Comparison of ENCODE assay signal across 30 cellular contexts in the genomic region with DNA sequence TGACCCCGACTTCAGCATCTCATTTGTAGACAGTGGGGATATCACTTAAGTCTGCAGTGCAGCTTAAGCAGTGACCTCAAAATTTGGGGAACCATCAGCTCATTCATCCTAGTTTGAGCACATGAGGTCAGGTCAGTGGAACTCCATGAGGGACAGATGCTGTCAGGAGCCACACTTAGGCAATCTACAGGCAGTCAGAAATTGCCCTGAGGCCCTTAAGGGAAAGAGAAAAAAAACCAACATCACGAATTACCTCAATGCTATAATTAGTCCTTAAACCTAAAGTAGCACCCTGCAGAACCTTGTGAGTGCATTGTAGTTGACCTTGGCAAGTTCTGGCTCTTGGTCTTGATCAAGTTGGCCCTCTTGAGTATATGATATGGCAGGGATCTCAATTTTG. TPM values are rescaled to one million over a fixed set of nuclear protein-coding genes. Genes with fewer than 3 reads are reported as not detected.
DNase-seq lines count a peak whose midpoint lies in the region; ATAC-seq and TF ChIP-seq lines count a peak whose summit lies in the region.
"Had no signal": no experiment of that assay in that cellular context is flagged by ENCODE, and none has a peak within 500 bp of the region (broad histone marks: within the 10 kb centered on the region; RNA-seq: fewer than 3 reads in every experiment).

No MANE protein-coding gene starts in this region.

- H3K4me2 ChIP-seq in MM.1S (ENCODE audit: low read depth, low read length) = peak overlapping the region; percentile 89
- H3K4me2 ChIP-seq: A549 had no signal

- H3K36me3 Mint-ChIP-seq in endodermal cell (ENCODE audit: low read depth) = peaks cover 68% of the 10 kb centered on the region
- peaks cover 46% of the 10 kb centered on the region for H3K36me3 Mint-ChIP-seq in osteocyte (ENCODE audit: unreplicated experiment)
- peaks cover 63% of the 10 kb centered on the region for H3K36me3 Mint-ChIP-seq in activated CD4-positive, alpha-beta T cell treated with anti-CD3 and anti-CD28 coated beads, Interleukin-2, amount 10 ng/mL, durations not matched to agents 24 days and 14 days (ENCODE audit: low read depth)

- H3K79me2 ChIP-seq in MM.1S (ENCODE audit: low read length) = peaks cover 24% of the 10 kb centered on the region

- H3K9ac ChIP-seq in MM.1S (ENCODE audit: low read length) (peak overlapping the region; percentile 58), endodermal cell (ENCODE audit: extremely low read depth, low read length, poor library complexity, severe bottlenecking) (no peak overlapping the region)

- ATAC-seq in heart left ventricle (peak in 3 of 4 donors; percentile 59 to 70 (median 69)), right cardiac atrium (no peak), GM18858 (IDR thresholded peaks at IDR 0.05; ENCODE audit: unreplicated experiment) (no peak)
- ATAC-seq: A549, PC-3 had no signal

- no peak overlapping the region for H2AFZ ChIP-seq in MM.1S (ENCODE audit: low read length)

- no peak overlapping the region for H3K27ac Mint-ChIP-seq in endodermal cell
- no peak overlapping the region for H3K27ac Mint-ChIP-seq in osteocyte (ENCODE audit: unreplicated experiment)
- H3K27ac Mint-ChIP-seq in activated CD4-positive, alpha-beta T cell treated with anti-CD3 and anti-CD28 coated beads, Interleukin-2, amount 10 ng/mL, durations not matched to agents 24 days and 14 days = no peak overlapping the region
- H3K27ac Mint-ChIP-seq: CD8-positive, alpha-beta memory T cell had no signal

- H3K4me1 ChIP-seq in heart left ventricle (peaks cover 0 to 19% (median 0%) of the 10 kb centered on the region in 12 donors), right cardiac atrium (ENCODE audit: control insufficient read depth, insufficient read depth, low read length) (peaks cover 2% of the 10 kb centered on the region), MM.1S (ENCODE audit: low read length) (peaks cover 36% of the 10 kb centered on the region), endodermal cell (ENCODE audit: control insufficient read depth, insufficient read depth, low read length) (no peaks in the 10 kb centered on the region)
- H3K4me1 ChIP-seq: A549, SJSA1 had no signal

- no peaks in the 10 kb centered on the region for H3K4me1 Mint-ChIP-seq in endodermal cell
- no peaks in the 10 kb centered on the region for H3K4me1 Mint-ChIP-seq in osteocyte (ENCODE audit: unreplicated experiment)
- H3K4me1 Mint-ChIP-seq in activated CD4-positive, alpha-beta T cell treated with anti-CD3 and anti-CD28 coated beads, Interleukin-2, amount 10 ng/mL, durations not matched to agents 24 days and 14 days = peaks cover 3% of the 10 kb centered on the region

- TF ChIP-seq POLR2A in heart left ventricle (IDR thresholded peaks at IDR 0.05) = no peak

- TF ChIP-seq CTCF in heart left ventricle (IDR thresholded peaks at IDR 0.05) = no peak
- TF ChIP-seq CTCF in MM.1S (IDR thresholded peaks at IDR 0.05; ENCODE audit: low read length) = no peak
- TF ChIP-seq CTCF in endodermal cell (conservative IDR thresholded peaks at IDR 0.05) = no peak
- TF ChIP-seq CTCF in osteocyte (IDR thresholded peaks at IDR 0.05) = no peak

- no peak overlapping the region for H3K4me3 ChIP-seq in heart left ventricle
- H3K4me3 ChIP-seq in right cardiac atrium (ENCODE audit: low read length) = no peak overlapping the region
- H3K4me3 ChIP-seq in MM.1S (ENCODE audit: low read length) = peak overlapping the region; percentile 38
- no peak overlapping the region for H3K4me3 ChIP-seq in endodermal cell (ENCODE audit: low read length)
- H3K4me3 ChIP-seq: A549, SJSA1 had no signal

- peak overlapping the region in 3 of 12 donors; percentile 22 to 46 (median 27) for H3K27ac ChIP-seq in heart left ventricle
- no peak overlapping the region for H3K27ac ChIP-seq in right cardiac atrium (ENCODE audit: low read length)
- H3K27ac ChIP-seq in MM.1S (ENCODE audit: low read length) = peak overlapping the region; percentile 90
- no peak overlapping the region for H3K27ac ChIP-seq in endodermal cell (ENCODE audit: low read depth, low read length)
- H3K27ac ChIP-seq: A549, C4-2B, SJSA1 had no signal

- whole genome bisulfite sequencing in heart left ventricle, 4 donors = 68 to 83% (median 74%) methylated on average over 2 of the region's 2 CpGs
- WGBS in right cardiac atrium = 80% methylated on average over 2 of the region's 2 CpGs
- WGBS in endodermal cell (ENCODE audit: insufficient coverage in 1 of 2, insufficient read length in 1 of 2), 2 experiments = 100% methylated on average over 1 to 2 of the region's 2 CpGs

- intact Hi-C loops in heart left ventricle (cut with DNase I) = no loop called here
- intact Hi-C loops in right cardiac atrium (cut with DNase I) = no loop called here
- intact Hi-C loops in activated CD4-positive, alpha-beta T cell treated with anti-CD3 and anti-CD28 coated beads, Interleukin-2, amount 10 ng/mL, durations not matched to agents 24 days and 14 days (cut with micrococcal nuclease) = no loop called here

- H3K36me3 ChIP-seq in heart left ventricle = peaks cover 4 to 93% (median 80%) of the 10 kb centered on the region in 9 donors
- no peaks in the 10 kb centered on the region; the same call in 1 of the 2 replicates for H3K36me3 ChIP-seq in MM.1S (replicated peaks; ENCODE audit: insufficient read depth, low read length)
- H3K36me3 ChIP-seq in endodermal cell (ENCODE audit: control insufficient read depth, insufficient read depth, low read length) = peaks cover 69% of the 10 kb centered on the region

- H3K9me3 ChIP-seq in heart left ventricle (no peaks in the 10 kb centered on the region), right cardiac atrium (ENCODE audit: control insufficient read depth, low read length) (no peaks in the 10 kb centered on the region), MM.1S (replicated peaks; ENCODE audit: insufficient read depth, low read length) (no peaks in the 10 kb centered on the region), endodermal cell (ENCODE audit: control insufficient read depth, low read length) (no peaks in the 10 kb centered on the region)
- H3K9me3 ChIP-seq: A549, SJSA1 had no signal

- no peak for DNase-seq in heart left ventricle
- DNase-seq in right cardiac atrium = no peak
- DNase-seq in MM.1S = peak; percentile 61
- DNase-seq in endodermal cell = peak; percentile 18
- peak; percentile 17 for DNase-seq in osteocyte (ENCODE audit: extremely low spot score, unreplicated experiment)
- no peak for DNase-seq in activated CD4-positive, alpha-beta T cell treated with anti-CD3 and anti-CD28 coated beads, Interleukin-2, amount 10 ng/mL, durations not matched to agents 24 days and 14 days
- DNase-seq: AML-193; CD8-positive, alpha-beta memory T cell; DMS 273 treated with DMSO at 0.1 percent for 48 hours; DMS79; EL; GDM1; HCEC 1CT; IMR-90; KG1; NCI-H1048; NCI-H1417 treated with DMSO at 0.1 percent for 48 hours; NCI-H1694 treated with DMSO at 0.1 percent for 48 hours; NCI-H2081; NCI-H2171; NCI-H345; NCI-H524; NCI-H774; NK-92 treated with Interleukin-12 subunit alpha and Interleukin-12 subunit beta, amount 100 ng/mL, for 24 hours; PC-3 had no signal

- H3F3A ChIP-seq in MM.1S (ENCODE audit: insufficient read depth, low read length) = peaks cover 19% of the 10 kb centered on the region

- H3K9me3 Mint-ChIP-seq in endodermal cell = no peaks in the 10 kb centered on the region
- H3K9me3 Mint-ChIP-seq in osteocyte (ENCODE audit: unreplicated experiment) = no peaks in the 10 kb centered on the region
- no peaks in the 10 kb centered on the region for H3K9me3 Mint-ChIP-seq in activated CD4-positive, alpha-beta T cell treated with anti-CD3 and anti-CD28 coated beads, Interleukin-2, amount 10 ng/mL, durations not matched to agents 24 days and 14 days
- H3K9me3 Mint-ChIP-seq: CD8-positive, alpha-beta memory T cell had no signal

- no peaks in the 10 kb centered on the region for H3K9me2 ChIP-seq in MM.1S (replicated peaks; ENCODE audit: insufficient read depth, low read length)

- H3K4me3 Mint-ChIP-seq in endodermal cell (no peak overlapping the region), osteocyte (ENCODE audit: unreplicated experiment) (no peak overlapping the region)
- no peak overlapping the region for H3K4me3 Mint-ChIP-seq in activated CD4-positive, alpha-beta T cell treated with anti-CD3 and anti-CD28 coated beads, Interleukin-2, amount 10 ng/mL, durations not matched to agents 24 days and 14 days
- H3K4me3 Mint-ChIP-seq: CD8-positive, alpha-beta memory T cell had no signal

- no peaks in the 10 kb centered on the region for H3K27me3 ChIP-seq in heart left ventricle
- H3K27me3 ChIP-seq in right cardiac atrium (ENCODE audit: control insufficient read depth, insufficient read depth) = no peaks in the 10 kb centered on the region
- H3K27me3 ChIP-seq in MM.1S (replicated peaks; ENCODE audit: insufficient read depth, low read length) = no peaks in the 10 kb centered on the region
- no peaks in the 10 kb centered on the region for H3K27me3 ChIP-seq in endodermal cell (ENCODE audit: control insufficient read depth, insufficient read depth, low read length, poor library complexity, severe bottlenecking)
- H3K27me3 ChIP-seq: SJSA1 had no signal

- H3K27me3 Mint-ChIP-seq in endodermal cell (ENCODE audit: insufficient read depth) = no peaks in the 10 kb centered on the region
- H3K27me3 Mint-ChIP-seq in osteocyte (ENCODE audit: unreplicated experiment) = no peaks in the 10 kb centered on the region
- no peaks in the 10 kb centered on the region for H3K27me3 Mint-ChIP-seq in activated CD4-positive, alpha-beta T cell treated with anti-CD3 and anti-CD28 coated beads, Interleukin-2, amount 10 ng/mL, durations not matched to agents 24 days and 14 days
- H3K27me3 Mint-ChIP-seq: CD8-positive, alpha-beta memory T cell had no signal

- H4K20me1 ChIP-seq in MM.1S (ENCODE audit: insufficient read depth, low read length) = no peaks in the 10 kb centered on the region

RNA-seq across cellular contexts. Expression of gene TMEM74B, which starts 21.1 kb away (rescaled TPM):
- total RNA-seq in heart left ventricle (1 to 10 TPM in 8 of 9 donors, under 1 TPM in 1; 0.69 to 5.6 (median 1.9) TPM), right cardiac atrium (1 to 10 TPM; 4.0 to 7.2 (median 4.7) TPM), endodermal cell (1 to 10 TPM; 3.1 to 4.3 TPM), osteocyte (not detected in 2 replicates)
- polyA plus RNA-seq in heart left ventricle (1 to 10 TPM in 1 of 2 donors, under 1 TPM in 1; 0.55 to 6.6 TPM), right cardiac atrium (7.8 TPM)
- 6.1 TPM for polyA plus RNA-seq in endodermal cell (2013, experiment 1 of 2)
- 5.4 TPM for polyA plus RNA-seq in endodermal cell (2013, experiment 2 of 2)
- total RNA-seq in activated CD4-positive, alpha-beta T cell treated with anti-CD3 and anti-CD28 coated beads, Interleukin-2, amount 10 ng/mL, durations not matched to agents 24 days and 14 days = 1.6 and 1.9 TPM in 2 replicates
- total RNA-seq: IMR-90, SJSA1 had no signal
- polyA plus RNA-seq: CD8-positive, alpha-beta memory T cell had no signal

RNA-seq across cellular contexts. Expression of gene C20orf202, which starts 39.6 kb away (rescaled TPM):
- under 1 TPM in 8 of 9 donors, not detected in 1; 0.25 to 0.47 (median 0.32) TPM for total RNA-seq in heart left ventricle
- under 1 TPM; 0.21 to 0.46 TPM for polyA plus RNA-seq in heart left ventricle
- under 1 TPM; 0.15 to 0.31 (median 0.27) TPM for total RNA-seq in right cardiac atrium
- 0.27 TPM for polyA plus RNA-seq in right cardiac atrium
- not detected for total RNA-seq in endodermal cell
- 0.14 TPM for polyA plus RNA-seq in endodermal cell (2013, experiment 1 of 2)
- not detected for polyA plus RNA-seq in endodermal cell (2013, experiment 2 of 2)
- not detected in 2 replicates for total RNA-seq in osteocyte
- total RNA-seq in activated CD4-positive, alpha-beta T cell treated with anti-CD3 and anti-CD28 coated beads, Interleukin-2, amount 10 ng/mL, durations not matched to agents 24 days and 14 days = 0.12 TPM in 1 of 2 replicates, not detected in the other
- total RNA-seq: CD8-positive, alpha-beta memory T cell; H1; IMR-90; PC-3; SJSA1 had no signal
- polyA plus RNA-seq: CD8-positive, alpha-beta memory T cell; IMR-90 had no signal

RNA-seq across cellular contexts. Expression of gene PSMF1, which starts 45.3 kb away (rescaled TPM):
- total RNA-seq in heart left ventricle (100 to 1,000 TPM; 116 to 184 (median 141) TPM), right cardiac atrium (100 to 1,000 TPM; 113 to 128 (median 117) TPM), endodermal cell (10 to 100 TPM; 72.5 to 84.7 TPM), osteocyte (129 and 144 TPM in 2 replicates)
- polyA plus RNA-seq in heart left ventricle (10 to 100 TPM; 24.6 to 88.2 TPM), right cardiac atrium (49.1 TPM)
- 57.3 TPM for polyA plus RNA-seq in endodermal cell (2013, experiment 1 of 2)
- 52.1 TPM for polyA plus RNA-seq in endodermal cell (2013, experiment 2 of 2)
- 168 and 172 TPM in 2 replicates for total RNA-seq in activated CD4-positive, alpha-beta T cell treated with anti-CD3 and anti-CD28 coated beads, Interleukin-2, amount 10 ng/mL, durations not matched to agents 24 days and 14 days

Comparison
In these comparisons a context has a peak if more than half of its experiments do, and no peak if none do; other contexts are left out.
1. ATAC-seq: peak in heart left ventricle (3 of 4); none in right cardiac atrium (0 of 2) and GM18858 (single experiment).
2. DNase-seq: peak in MM.1S (single experiment), endodermal cell (single experiment) and osteocyte (single experiment); none in heart left ventricle (0 of 5), right cardiac atrium (0 of 3) and activated CD4-positive, alpha-beta T cell treated with anti-CD3 and anti-CD28 coated beads, Interleukin-2, amount 10 ng/mL, durations not matched to agents 24 days and 14 days (single experiment).